In the genomic region with DNA sequence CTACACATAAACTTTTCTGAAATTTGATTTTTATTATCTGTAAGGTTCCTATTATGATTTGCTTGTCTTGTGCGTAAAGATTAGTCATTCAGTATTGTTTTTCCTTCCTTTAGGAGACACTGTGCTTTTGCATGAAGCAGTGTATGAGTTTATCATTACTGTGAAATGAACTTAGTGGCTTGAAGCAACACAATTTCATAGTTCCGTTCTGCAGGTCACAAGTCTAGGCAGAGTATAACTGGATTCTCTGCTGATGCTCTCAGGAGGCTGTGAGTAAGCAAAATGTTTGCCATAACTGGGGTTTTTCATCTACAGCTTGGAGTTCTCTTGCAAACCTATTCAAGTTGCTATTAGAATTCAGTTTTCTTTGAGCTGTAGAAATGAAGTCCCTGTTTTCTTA, we compare ENCODE assay signal across 16 cellular contexts.
"Had no signal": no experiment of that assay in that cellular context is flagged by ENCODE, and none has a peak within 500 bp of the region (broad histone marks: within the 10 kb centered on the region; RNA-seq: fewer than 3 reads in every experiment).

No MANE protein-coding gene starts in this region.

- DNase-seq: activated CD4-positive, alpha-beta memory T cell treated with anti-CD3 and anti-CD28 coated beads for 36 hours; activated CD4-positive, alpha-beta T cell treated with anti-CD3 and anti-CD28 coated beads for 36 hours; activated CD8-positive, alpha-beta memory T cell treated with anti-CD3 and anti-CD28 coated beads, Interleukin-2, amount 10 ng/mL, durations not matched to agents 7 days and 5 days; activated naive CD4-positive, alpha-beta T cell treated with anti-CD3 and anti-CD28 coated beads for 36 hours; activated naive CD8-positive, alpha-beta T cell treated with anti-CD3 and anti-CD28 coated beads, Interleukin-2, amount 50 U/mL, for 24 hours; activated T-cell treated with anti-CD3 and anti-CD28 coated beads, Interleukin-2, amount 50 U/mL, for 1 hour; dorsolateral prefrontal cortex; endodermal cell; hypothalamus; kidney; occipital lobe; stimulated activated CD4-positive, alpha-beta T cell treated with anti-CD3 and anti-CD28 coated beads, Interleukin-12 subunit alpha, Interleukin-12 subunit beta, amount 100 ng/mL, for 4 hours; stimulated activated CD4-positive, alpha-beta T cell treated with anti-CD3 and anti-CD28 coated beads, Interleukin-1b, Interleukin-23, amount 100 ng/mL, for 48 hours; stimulated activated naive CD4-positive, alpha-beta T cell treated with Interleukin-2 at 50 U/mL for 16 hours; substantia nigra; tibial artery had no signal
